Comparison of ENCODE assay signal across 10 cellular contexts in genomic region chr13:75749407-75749806, GRCh38.
A peak's percentile ranks its signal among the peaks of the same experiment; 100 is the strongest.
DNase-seq lines count a peak whose midpoint lies in the region; ATAC-seq and TF ChIP-seq lines count a peak whose summit lies in the region.
"Had no signal": no experiment of that assay in that cellular context is flagged by ENCODE, and none has a peak within 500 bp of the region (broad histone marks: within the 10 kb centered on the region; RNA-seq: fewer than 3 reads in every experiment).

No MANE protein-coding gene starts in this region.

- POLR2A ChIA-PET in PC-3 (lab: Charles Lee; ENCODE audit: unreplicated experiment) = no interaction called here

- H2AFZ ChIP-seq in PC-3 (ENCODE audit: low read length) = no peak overlapping the region

- intact Hi-C loops in PC-3 (cut with micrococcal nuclease) = no loop called here

- H3K9me2 ChIP-seq in PC-3 (replicated peaks; ENCODE audit: low read length) = no peaks in the 10 kb centered on the region

- CTCF ChIA-PET in PC-3 (lab: Charles Lee) = no interaction called here

- TF ChIP-seq CTCF in PC-3 (conservative IDR thresholded peaks at IDR 0.05; ENCODE audit: low read depth, low read length) (no peak), foreskin fibroblast (IDR thresholded peaks at IDR 0.05; ENCODE audit: low read depth, low read length) (no peak)

- no peaks in the 10 kb centered on the region for H3K27me3 ChIP-seq in PC-3 (ENCODE audit: low read length)
- H3K27me3 ChIP-seq: vagina had no signal

- 0 out of 2 replicates have a peak overlapping the region, but pooled peaks have one; percentile 10 for H3K4me2 ChIP-seq in PC-3 (ENCODE audit: low read length)

- H3F3A ChIP-seq in PC-3 (ENCODE audit: low read length, unreplicated experiment) = no peaks in the 10 kb centered on the region

- ATAC-seq in PC-3 = peak; percentile 80
- ATAC-seq in GM19035 (IDR thresholded peaks at IDR 0.05; ENCODE audit: unreplicated experiment) = no peak
- no peak for ATAC-seq in HG03378 (IDR thresholded peaks at IDR 0.05; ENCODE audit: unreplicated experiment)
- no peak for ATAC-seq in GM19328 (IDR thresholded peaks at IDR 0.05; ENCODE audit: unreplicated experiment)

- H3K79me2 ChIP-seq in PC-3 (ENCODE audit: low read length) = 0 out of 2 replicates have a peak, but pooled peaks cover 8% of the 10 kb centered on the region

- H3K4me3 ChIP-seq in PC-3 (ENCODE audit: low read length) = no peak overlapping the region
- H3K4me3 ChIP-seq in foreskin fibroblast (ENCODE audit: low read depth in 1 of 2, low read length in 2 of 2) = no peak overlapping the region
- H3K4me3 ChIP-seq: vagina had no signal

- H3K9me3 ChIP-seq in PC-3 (ENCODE audit: low read length) = no peaks in the 10 kb centered on the region
- H3K9me3 ChIP-seq: vagina had no signal

- peak overlapping the region; percentile 20; the same call in 1 of the 2 replicates for H3K27ac ChIP-seq in PC-3 (ENCODE audit: low read length)
- H3K27ac ChIP-seq: vagina, WERI-Rb-1 had no signal

- H4K20me1 ChIP-seq in PC-3 (ENCODE audit: low read length) = no peaks in the 10 kb centered on the region

- no peaks in the 10 kb centered on the region for H3K36me3 ChIP-seq in PC-3 (ENCODE audit: low read depth, low read length)
- H3K36me3 ChIP-seq: vagina, WERI-Rb-1 had no signal

- DNase-seq in NCI-H82 (lab: John Stamatoyannopoulos, UW) (peak; percentile 41), NCI-H82 treated with DMSO at 0.1 percent for 48 hours (lab: John Stamatoyannopoulos, UW; ENCODE audit: unreplicated experiment) (no peak), PC-3 (peak; percentile 36), foreskin fibroblast (peak; percentile 56 to 83), stromal cell of bone marrow (ENCODE audit: low read depth) (peak; percentile 77)
- DNase-seq: WERI-Rb-1 had no signal

- no TSS peak for BruUV-seq in PC-3 (replicated peaks; lab: Mats Ljungman, UMichigan)

- no peak overlapping the region for H3K9ac ChIP-seq in PC-3 (ENCODE audit: low read length)

- H3K4me1 ChIP-seq in PC-3 (ENCODE audit: insufficient read depth, low read length) = peaks cover 13% of the 10 kb centered on the region; the same call in 1 of the 2 replicates
- H3K4me1 ChIP-seq: vagina had no signal
